ENCODE assay signal across 23 cellular contexts in genomic region chr2:164134368-164134767, GRCh38.
DNase-seq lines count a peak whose midpoint lies in the region; ATAC-seq, FAIRE-seq and TF ChIP-seq lines count a peak whose summit lies in the region.
"Had no signal": no experiment of that assay in that cellular context is flagged by ENCODE, and none has a peak within 500 bp of the region (broad histone marks: within the 10 kb centered on the region; RNA-seq: fewer than 3 reads in every experiment).

No MANE protein-coding gene starts in this region.

- no peak for FAIRE-seq in GM19239 (lab: Jason Lieb, UNC)
- FAIRE-seq: A549, D721Med, G401.6, GM12891 had no signal

- H3K4me3 Mint-ChIP-seq in effector memory CD8-positive, alpha-beta T cell, result no peak overlapping the region
- H3K4me3 Mint-ChIP-seq: B cell; CD4-positive, alpha-beta T cell; CD8-positive, alpha-beta T cell had no signal

- no peaks in the 10 kb centered on the region for H3K36me3 ChIP-seq in SK-N-SH (replicated peaks in 1 of 2; ENCODE audit: control insufficient read depth in 1 of 2, insufficient read depth in 2 of 2, low read length in 1 of 2)
- H3K36me3 ChIP-seq in MG63, result no peaks in the 10 kb centered on the region
- H3K36me3 ChIP-seq: BLaER1 treated with 17β-estradiol and CSF1 and Interleukin-3, amounts not matched to agents 10 nM and 100 nM had no signal

- no peak overlapping the region for H3K27ac Mint-ChIP-seq in effector memory CD8-positive, alpha-beta T cell
- H3K27ac Mint-ChIP-seq: B cell; CD4-positive, alpha-beta T cell; CD8-positive, alpha-beta T cell had no signal

- no peak for ATAC-seq in SK-N-SH treated with all-trans-retinoic acid at 6 μM for 48 hours
- no peak for ATAC-seq in effector memory CD8-positive, alpha-beta T cell (replicated peaks)
- ATAC-seq: A549; CD8-positive, alpha-beta T cell had no signal

- no peaks in the 10 kb centered on the region for H3K9me3 ChIP-seq in SK-N-SH
- H3K9me3 ChIP-seq in MG63, result no peaks in the 10 kb centered on the region
- H3K9me3 ChIP-seq: A549; BLaER1 treated with 17β-estradiol and CSF1 and Interleukin-3, amounts not matched to agents 10 nM and 100 nM; Caco-2 had no signal

- POLR2A ChIA-PET in SK-N-SH (lab: Yijun Ruan, JAX), result interaction anchor here (0.7 kb wide), 1 partner anchor 420 kb away, joined by 5 read pairs; no protein-coding TSS in a partner anchor

- TF ChIP-seq CTCF in SK-N-SH (IDR thresholded peaks at IDR 0.05), result no peak

- CTCF ChIA-PET in SK-N-SH (lab: Yijun Ruan, JAX), result interaction anchor here (0.7 to 1.8 kb wide), 5 partner anchors 13 to 952 kb away, joined by 3 to 4 read pairs (median 3); no protein-coding TSS in a partner anchor

- H3K27me3 ChIP-seq in SK-N-SH (ENCODE audit: insufficient read depth) (no peaks in the 10 kb centered on the region), MG63 (no peaks in the 10 kb centered on the region)
- H3K27me3 ChIP-seq: BLaER1 treated with 17β-estradiol and CSF1 and Interleukin-3, amounts not matched to agents 10 nM and 100 nM had no signal

- TF ChIP-seq RAD21 in SK-N-SH (IDR thresholded peaks at IDR 0.05; ENCODE audit: low read length), result no peak

- H3K27ac ChIP-seq in SK-N-SH (ENCODE audit: low read depth in 2 of 2, low read length in 1 of 2), result no peak overlapping the region
- H3K27ac ChIP-seq: 22Rv1; A549; BLaER1 treated with 17β-estradiol and CSF1 and Interleukin-3, amounts not matched to agents 10 nM and 100 nM; C4-2B had no signal

- no peaks in the 10 kb centered on the region for H4K20me1 ChIP-seq in SK-N-SH (ENCODE audit: insufficient read depth)
- H4K20me1 ChIP-seq: BLaER1 treated with 17β-estradiol and CSF1 and Interleukin-3, amounts not matched to agents 10 nM and 100 nM had no signal

- no peak for TF ChIP-seq EP300 in SK-N-SH (IDR thresholded peaks at IDR 0.05; ENCODE audit: borderline replicate concordance in 1 of 2, low read depth in 1 of 2, low read length in 1 of 2)

- no peak overlapping the region for H3K9ac ChIP-seq in SK-N-SH
- H3K9ac ChIP-seq: BLaER1 treated with 17β-estradiol and CSF1 and Interleukin-3, amounts not matched to agents 10 nM and 100 nM had no signal

- H3K4me3 ChIP-seq in SK-N-SH (ENCODE audit: low read depth in 2 of 2, low read length in 1 of 2) (no peak overlapping the region), MG63 (no peak overlapping the region)
- H3K4me3 ChIP-seq: A549; BLaER1 treated with 17β-estradiol and CSF1 and Interleukin-3, amounts not matched to agents 10 nM and 100 nM had no signal

- H3K9me3 Mint-ChIP-seq in effector memory CD8-positive, alpha-beta T cell, result peaks cover 0 to 6% of the 10 kb centered on the region in 2 donors
- H3K9me3 Mint-ChIP-seq: CD4-positive, alpha-beta T cell had no signal

- no peaks in the 10 kb centered on the region; a peak in 1 of 4 replicates for H3K4me1 ChIP-seq in SK-N-SH (ENCODE audit: control insufficient read depth in 1 of 2, insufficient read depth in 2 of 2, low read depth in 1 of 2, low read length in 1 of 2)
- H3K4me1 ChIP-seq: A549; BLaER1 treated with 17β-estradiol and CSF1 and Interleukin-3, amounts not matched to agents 10 nM and 100 nM; Caco-2 had no signal

- WGBS in SK-N-SH (ENCODE audit: low lambda C conversion rate), result 68% methylated on average over 4 of the region's 4 CpGs

- H3K36me3 Mint-ChIP-seq in effector memory CD8-positive, alpha-beta T cell (ENCODE audit: insufficient read depth), result no peaks in the 10 kb centered on the region
- H3K36me3 Mint-ChIP-seq: CD8-positive, alpha-beta T cell had no signal

- no peak for DNase-seq in SK-N-SH
- DNase-seq in middle frontal gyrus (ENCODE audit: extremely low spot score, low spot score), result peak; percentile 13
- peak; percentile 9 for DNase-seq in putamen (ENCODE audit: low spot score)
- DNase-seq in superior temporal gyrus (ENCODE audit: extremely low spot score), result peak; percentile 34
- no peak for DNase-seq in effector memory CD8-positive, alpha-beta T cell
- DNase-seq in MG63, result no peak
- DNase-seq in GM19239 (ENCODE audit: insufficient read length, low spot score), result no peak
- DNase-seq: AML-193; Caco-2; Calu3; CD4-positive, alpha-beta T cell; CD8-positive, alpha-beta T cell; DMS79 treated with DMSO at 0.1 percent for 48 hours; GF-D8 had no signal

- no peaks in the 10 kb centered on the region for H3K9me2 ChIP-seq in SK-N-SH

- H3K4me1 Mint-ChIP-seq in effector memory CD8-positive, alpha-beta T cell (ENCODE audit: low read depth in 2 of 2), result no peaks in the 10 kb centered on the region
- H3K4me1 Mint-ChIP-seq: B cell had no signal

- H3K27me3 Mint-ChIP-seq in effector memory CD8-positive, alpha-beta T cell, result no peaks in the 10 kb centered on the region
- H3K27me3 Mint-ChIP-seq: B cell; CD4-positive, alpha-beta T cell had no signal

- H3K79me2 ChIP-seq in SK-N-SH (ENCODE audit: insufficient read depth), result no peaks in the 10 kb centered on the region

- 0 out of 2 replicates have a peak overlapping the region, but pooled peaks have one; percentile 35 for H2AFZ ChIP-seq in SK-N-SH (ENCODE audit: low read depth)

- H3F3A ChIP-seq in SK-N-SH (replicated peaks; ENCODE audit: insufficient read depth), result no peaks in the 10 kb centered on the region

- no peak overlapping the region for H3K4me2 ChIP-seq in SK-N-SH
- H3K4me2 ChIP-seq: A549; BLaER1 treated with 17β-estradiol and CSF1 and Interleukin-3, amounts not matched to agents 10 nM and 100 nM had no signal

TF ChIP-seq in SK-N-SH, 30 proteins besides CTCF, POLR2A, EP300 and RAD21:
- TF ChIP-seq ZBTB33 (IDR thresholded peaks at IDR 0.05; ENCODE audit: borderline replicate concordance, low read depth) (no peak), MXI1 (IDR thresholded peaks at IDR 0.05; ENCODE audit: low read depth, low read length) (no peak), USF1 (IDR thresholded peaks at IDR 0.05; ENCODE audit: borderline replicate concordance, low read depth) (no peak), TAF1 (IDR thresholded peaks at IDR 0.05; ENCODE audit: borderline replicate concordance, low read depth, low read length) (no peak)

TF ChIP-seq in SK-N-SH treated with all-trans-retinoic acid at 6 μM for 48 hours, 23 proteins besides CTCF, POLR2A, EP300 and RAD21 (continues in another document):
- TF ChIP-seq PPARA (CRISPR knock-in tag; IDR thresholded peaks at IDR 0.05; ENCODE audit: borderline replicate concordance) (no peak), ZNF8 (CRISPR knock-in tag; IDR thresholded peaks at IDR 0.05) (no peak), TOX (CRISPR knock-in tag; IDR thresholded peaks at IDR 0.05; ENCODE audit: borderline replicate concordance) (no peak), OSR1 (CRISPR knock-in tag; IDR thresholded peaks at IDR 0.05) (no peak), TSHZ2 (CRISPR knock-in tag; IDR thresholded peaks at IDR 0.05) (no peak), ZFP30 (CRISPR knock-in tag; IDR thresholded peaks at IDR 0.05) (no peak), POU6F1 (CRISPR knock-in tag; IDR thresholded peaks at IDR 0.05; ENCODE audit: borderline replicate concordance, low read depth) (no peak), ISL1 (CRISPR knock-in tag; IDR thresholded peaks at IDR 0.05) (no peak), CREB5 (CRISPR knock-in tag; IDR thresholded peaks at IDR 0.05; ENCODE audit: low read depth) (no peak), GLIS3 (CRISPR knock-in tag; IDR thresholded peaks at IDR 0.05) (no peak), ARNTL (CRISPR knock-in tag; IDR thresholded peaks at IDR 0.05; ENCODE audit: borderline replicate concordance, low read depth) (no peak), ZNF565 (CRISPR knock-in tag; conservative IDR thresholded peaks at IDR 0.05; ENCODE audit: low read depth) (no peak)

Comparison
In these comparisons a context has a peak if more than half of its experiments do, and no peak if none do; other contexts are left out.
1. DNase-seq: peak in middle frontal gyrus (single experiment), putamen (single experiment) and superior temporal gyrus (single experiment); none in SK-N-SH (single experiment), effector memory CD8-positive, alpha-beta T cell (0 of 3), MG63 (single experiment) and GM19239 (single experiment).